Comparison of ENCODE assay signal across 10 cellular contexts in genomic region chr22:23533328-23533762, GRCh38. TPM values are rescaled to one million over a fixed set of nuclear protein-coding genes. Genes with fewer than 3 reads are reported as not detected.
DNase-seq lines count a peak whose midpoint lies in the region; ATAC-seq, FAIRE-seq and TF ChIP-seq lines count a peak whose summit lies in the region.
"Had no signal": no experiment of that assay in that cellular context is flagged by ENCODE, and none has a peak within 500 bp of the region (broad histone marks: within the 10 kb centered on the region; RNA-seq: fewer than 3 reads in every experiment).

No MANE protein-coding gene starts in this region.

- 59 to 76% methylated on average over 9 of the region's 9 CpGs for WGBS in aorta, 2 donors

- peak overlapping the region; percentile 46 for H3K27ac Mint-ChIP-seq in activated T-helper 17 cell treated with anti-CD3 and anti-CD28 coated beads, Interleukin-2, amount 50 U/mL, for 72 hours

- H3K36me3 ChIP-seq in left lung: no peaks in the 10 kb centered on the region
- no peaks in the 10 kb centered on the region for H3K36me3 ChIP-seq in aorta (ENCODE audit: control insufficient read depth in 1 of 2, insufficient read depth in 2 of 2, low read length in 1 of 2)

- in situ Hi-C loops in G401 (cut with HindIII; ENCODE audit: low sequenced_read_pairs): no loop called here

- FAIRE-seq in D721Med (lab: Jason Lieb, UNC): no peak

- H3K27me3 ChIP-seq in left lung: no peaks in the 10 kb centered on the region
- H3K27me3 ChIP-seq in aorta (ENCODE audit: control insufficient read depth in 1 of 2, insufficient read depth in 2 of 2, low read length in 1 of 2): no peaks in the 10 kb centered on the region

- no peak overlapping the region for H3K4me3 Mint-ChIP-seq in activated T-helper 17 cell treated with anti-CD3 and anti-CD28 coated beads, Interleukin-2, amount 50 U/mL, for 72 hours

- H3K27ac ChIP-seq in left lung (no peak overlapping the region), aorta (ENCODE audit: low read depth in 1 of 2, low read length in 2 of 2) (no peak overlapping the region)

- no peaks in the 10 kb centered on the region for H3K9me3 Mint-ChIP-seq in activated T-helper 17 cell treated with anti-CD3 and anti-CD28 coated beads, Interleukin-2, amount 50 U/mL, for 72 hours

- H3K36me3 Mint-ChIP-seq in activated T-helper 17 cell treated with anti-CD3 and anti-CD28 coated beads, Interleukin-2, amount 50 U/mL, for 72 hours (ENCODE audit: low read depth): no peaks in the 10 kb centered on the region

- peak; percentile 32 for ATAC-seq in activated T-helper 17 cell treated with anti-CD3 and anti-CD28 coated beads, Interleukin-2, amount 50 U/mL, for 72 hours (replicated peaks)
- no peak for ATAC-seq in left lung
- ATAC-seq in aorta (ENCODE audit: low FRiP score): no peak

- no peak overlapping the region for H3K4me3 ChIP-seq in left lung
- H3K4me3 ChIP-seq in aorta (ENCODE audit: low read length in 2 of 2): no peak overlapping the region

- H3K9me3 ChIP-seq in left lung: no peaks in the 10 kb centered on the region
- no peaks in the 10 kb centered on the region for H3K9me3 ChIP-seq in aorta (ENCODE audit: control insufficient read depth, low read length)

- no peak for TF ChIP-seq CTCF in D721Med (IDR thresholded peaks at IDR 0.05; ENCODE audit: insufficient read depth, missing control alignments)
- TF ChIP-seq CTCF in left lung (IDR thresholded peaks at IDR 0.05): peak in 1 of 2 donors; percentile 29

- intact Hi-C loops in left lung (cut with DNase I): no loop called here
- intact Hi-C loops in aorta (cut with DNase I): loop anchor here in 1 of 2 donors (10.0 kb wide), 2 partner anchors 129 to 359 kb away; no protein-coding TSS in a partner anchor

- no peaks in the 10 kb centered on the region for H3K4me1 Mint-ChIP-seq in activated T-helper 17 cell treated with anti-CD3 and anti-CD28 coated beads, Interleukin-2, amount 50 U/mL, for 72 hours

- peaks cover 0 to 5% of the 10 kb centered on the region in 2 donors for H3K4me1 ChIP-seq in left lung
- no peaks in the 10 kb centered on the region for H3K4me1 ChIP-seq in aorta (ENCODE audit: control insufficient read depth in 1 of 2, insufficient read depth in 2 of 2, low read length in 2 of 2)

- DNase-seq in D721Med (ENCODE audit: insufficient read length, low spot score) (peak; percentile 13), NCI-H1092 (lab: John Stamatoyannopoulos, UW) (peak; percentile 20), left lung (peak; percentile 29 to 78), aorta (peak; percentile 41 to 57), SKM-1 (lab: John Stamatoyannopoulos, UW; ENCODE audit: unreplicated experiment) (no peak), G401 (ENCODE audit: low spot score) (no peak), KG1 (lab: John Stamatoyannopoulos, UW) (no peak)

- H3K27me3 Mint-ChIP-seq in activated T-helper 17 cell treated with anti-CD3 and anti-CD28 coated beads, Interleukin-2, amount 50 U/mL, for 72 hours: peaks cover 14% of the 10 kb centered on the region

RNA-seq across cellular contexts. Expression of gene IGLL1, which starts 46.7 kb away (rescaled TPM):
- total RNA-seq in activated T-helper 17 cell treated with anti-CD3 and anti-CD28 coated beads, Interleukin-2, amount 50 U/mL, for 72 hours: not detected
- total RNA-seq in left lung: not detected
- total RNA-seq in aorta: not detected
- polyA plus RNA-seq in aorta: not detected
- not detected in 2 replicates for total RNA-seq in G401 (2014; rRNA removed; shearing (Covaris generic))
- total RNA-seq: HT1080, urinary bladder had no signal
- polyA plus RNA-seq: urinary bladder had no signal

Comparison
In these comparisons a context has a peak if more than half of its experiments do, and no peak if none do; other contexts are left out.
1. DNase-seq: peak in D721Med (single experiment), NCI-H1092 (single experiment), left lung (2 of 2) and aorta (2 of 2); none in SKM-1 (single experiment), G401 (single experiment) and KG1 (single experiment).